Comparison of ENCODE assay signal across 26 cellular contexts in the genomic region with DNA sequence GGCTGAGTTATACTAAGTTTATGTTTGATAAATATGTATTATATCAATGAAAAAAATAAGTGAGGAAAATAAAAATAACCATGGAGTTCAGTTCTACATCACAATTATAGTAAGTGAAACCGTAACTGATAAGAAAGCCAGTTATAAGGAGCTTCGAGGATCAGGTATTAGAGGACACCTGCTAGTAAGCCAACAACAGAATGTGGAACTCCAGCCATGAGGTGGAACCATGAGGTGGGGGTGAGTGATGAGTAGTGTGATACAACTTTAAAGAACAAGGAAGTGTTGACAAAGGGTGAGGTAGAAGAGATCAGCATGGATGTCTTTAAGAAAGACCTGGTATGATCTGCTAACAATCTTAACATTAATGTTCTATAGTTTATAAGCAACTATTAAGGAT.
"Had no signal": no experiment of that assay in that cellular context is flagged by ENCODE, and none has a peak within 500 bp of the region (broad histone marks: within the 10 kb centered on the region; RNA-seq: fewer than 3 reads in every experiment).

No MANE protein-coding gene starts in this region.

- H3K9me3 ChIP-seq: stomach, suprapubic skin, testis, thoracic aorta, thyroid gland, tibial artery, tibial nerve, transverse colon, upper lobe of left lung, upper lobe of right lung, uterus, vagina had no signal

- H3K27me3 ChIP-seq: stomach, suprapubic skin, testis, thyroid gland, tibial artery, tibial nerve, transverse colon, upper lobe of left lung, upper lobe of right lung, uterus, vagina had no signal

- H3K4me3 ChIP-seq: stomach, suprapubic skin, testis, thoracic aorta, thyroid gland, tibial artery, tibial nerve, transverse colon, upper lobe of left lung, upper lobe of right lung, uterus, vagina had no signal

- H3K36me3 ChIP-seq: stomach, suprapubic skin, thoracic aorta, thyroid gland, tibial artery, tibial nerve, transverse colon, upper lobe of left lung, upper lobe of right lung, uterus, vagina had no signal

- H3K27ac ChIP-seq: stomach, suprapubic skin, testis, thoracic aorta, thyroid gland, tibial artery, tibial nerve, transverse colon, upper lobe of left lung, upper lobe of right lung, uterus, vagina had no signal

- H3K4me1 ChIP-seq: stomach, suprapubic skin, testis, thyroid gland, tibial artery, tibial nerve, transverse colon, upper lobe of left lung, upper lobe of right lung, uterus, vagina had no signal

- DNase-seq: stimulated activated CD4-positive, alpha-beta T cell treated with anti-CD3 and anti-CD28 coated beads, Interleukin-2, amount 100 ng/mL, for 48 hours; stimulated activated CD4-positive, alpha-beta T cell treated with anti-CD3 and anti-CD28 coated beads, Interleukin-4, amount 100 ng/mL, for 1 hour; stimulated activated CD4-positive, alpha-beta T cell treated with anti-CD3 and anti-CD28 coated beads, Interleukin-4, amount 100 ng/mL, for 24 hours; stimulated activated CD4-positive, alpha-beta T cell treated with anti-CD3 and anti-CD28 coated beads, Interleukin-4, amount 100 ng/mL, for 4 hours; stimulated activated CD8-positive, alpha-beta memory T cell treated with anti-CD3 and anti-CD28 coated beads, Interleukin-4, amount 100 ng/mL, for 48 hours; stimulated activated naive B cell treated with anti-CD40 and anti-IgM and Interleukin-4, amounts not matched to agents 10 μg/mL and 1 μg/mL and 100 μg/mL, for 72 hours; stimulated activated naive CD4-positive, alpha-beta T cell; stimulated activated naive CD4-positive, alpha-beta T cell treated with Interleukin-2 at 50 U/mL for 16 hours; stimulated activated naive CD8-positive, alpha-beta T cell treated with anti-CD3 and anti-CD28 coated beads, Interleukin-15, amount 100 ng/mL, for 72 hours; stimulated activated naive CD8-positive, alpha-beta T cell treated with anti-CD3 and anti-CD28 coated beads, Interleukin-15, Interleukin-2, amounts not matched to agents 100 U/mL and 50 U/mL, for 24 hours; stomach; substantia nigra; testis; thyroid gland; tibial artery; transverse colon; trophoblast cell; upper lobe of left lung; upper lobe of right lung; uterus had no signal

- ATAC-seq: stimulated activated effector memory CD8-positive, alpha-beta T cell treated with anti-CD3 and anti-CD28 coated beads, Interleukin-12 subunit alpha, Interleukin-12 subunit beta, amount 100 ng/mL, for 72 hours; stimulated activated memory B cell treated with anti-CD40 and anti-IgM and Interleukin-4, amounts not matched to agents 10 μg/mL and 1 μg/mL and 100 μg/mL, for 72 hours; stimulated activated naive B cell treated with anti-CD40 and anti-IgM and Interleukin-4, amounts not matched to agents 10 μg/mL and 1 μg/mL and 100 μg/mL, for 72 hours; stimulated activated naive CD8-positive, alpha-beta T cell treated with anti-CD3 and anti-CD28 coated beads, Interleukin-15, amount 100 ng/mL, for 72 hours; stimulated activated naive CD8-positive, alpha-beta T cell treated with anti-CD3 and anti-CD28 coated beads, Interleukin-15, Interleukin-2, amounts not matched to agents 100 U/mL and 50 U/mL, for 24 hours; upper lobe of right lung had no signal
